ENCODE assay signal across 28 cellular contexts in genomic region chr2:217740178-217740577, GRCh38.
A peak's percentile ranks its signal among the peaks of the same experiment; 100 is the strongest.
DNase-seq lines count a peak whose midpoint lies in the region; ATAC-seq and TF ChIP-seq lines count a peak whose summit lies in the region.
"Had no signal": no experiment of that assay in that cellular context is flagged by ENCODE, and none has a peak within 500 bp of the region (broad histone marks: within the 10 kb centered on the region; RNA-seq: fewer than 3 reads in every experiment).

No MANE protein-coding gene starts in this region.

- H2BK15ac ChIP-seq in IMR-90 (ENCODE audit: low read depth, low read length), result no peak overlapping the region

- H2BK5ac ChIP-seq in IMR-90 (ENCODE audit: low read depth, low read length, poor library complexity, severe bottlenecking), result no peak overlapping the region

- TF ChIP-seq POLR2A in IMR-90 (IDR thresholded peaks at IDR 0.05; ENCODE audit: low read depth, low read length) (no peak), esophagus muscularis mucosa (IDR thresholded peaks at IDR 0.05; ENCODE audit: low read depth) (no peak)

- BruUV-seq in IMR-90 (replicated peaks; lab: Mats Ljungman, UMichigan), result no TSS peak

- H3K36me3 Mint-ChIP-seq in osteocyte (ENCODE audit: unreplicated experiment) (peaks cover 3% of the 10 kb centered on the region), CD14-positive monocyte (no peaks in the 10 kb centered on the region)
- H3K36me3 Mint-ChIP-seq: activated naive CD4-positive, alpha-beta T cell treated with anti-CD3 and anti-CD28 coated beads, Interleukin-2, amount 50 U/mL, for 24 hours had no signal

- no peak overlapping the region for H3K4ac ChIP-seq in IMR-90 (ENCODE audit: low read depth, low read length)

- H3K36me3 ChIP-seq in IMR-90 (ENCODE audit: control insufficient read depth, insufficient read depth, low read length) (no peaks in the 10 kb centered on the region), esophagus muscularis mucosa (peaks cover 0 to 26% (median 10%) of the 10 kb centered on the region in 4 donors), tibial artery (peaks cover 19 to 30% (median 19%) of the 10 kb centered on the region in 3 donors)
- H3K36me3 ChIP-seq: HAP-1, right lobe of liver had no signal

- no peak overlapping the region for H4K5ac ChIP-seq in IMR-90 (ENCODE audit: low read depth, low read length)

- peak; percentile 35; the same call in 1 of the 2 replicates for ATAC-seq in IMR-90 (ENCODE audit: low read depth)
- ATAC-seq: K562, Panc1, right lobe of liver had no signal

- no peak overlapping the region for H3K9ac ChIP-seq in IMR-90 (ENCODE audit: low read depth, low read length)

- H2AK9ac ChIP-seq in IMR-90 (replicated peaks; ENCODE audit: low read depth, low read length, poor library complexity), result no peak overlapping the region

- no peak for TF ChIP-seq RAD21 in IMR-90 (IDR thresholded peaks at IDR 0.05; ENCODE audit: low read length)

- intact Hi-C loops in IMR-90 (cut with micrococcal nuclease), result no loop called here
- intact Hi-C loops in esophagus muscularis mucosa (cut with DNase I), result no loop called here
- intact Hi-C loops in tibial artery (cut with DNase I; ENCODE audit: low total_unique reads), result no loop called here
- intact Hi-C loops in CD14-positive monocyte (cut with micrococcal nuclease), result no loop called here

- H3K14ac ChIP-seq in IMR-90 (replicated peaks; ENCODE audit: low read depth, low read length), result no peak overlapping the region

- H3K79me1 ChIP-seq in IMR-90 (ENCODE audit: low read depth in 1 of 2, low read length in 2 of 2), result no peaks in the 10 kb centered on the region

- H3K27ac Mint-ChIP-seq in osteocyte (ENCODE audit: unreplicated experiment) (no peak overlapping the region), CD14-positive monocyte (no peak overlapping the region)
- H3K27ac Mint-ChIP-seq: activated B cell treated with CpG ODN at 0.5 μM for 24 hours; activated naive CD4-positive, alpha-beta T cell treated with anti-CD3 and anti-CD28 coated beads, Interleukin-2, amount 50 U/mL, for 24 hours; activated T-helper 2 cell treated with anti-CD3 and anti-CD28 coated beads, Interferon-gamma antibody, Interleukin-2, Interleukin-4, amounts not matched to agents 10 μg/mL and 5 μg/mL and 100 μg/mL, durations not matched to agents 14 hours and 24 hours and 36 hours had no signal

- peaks cover under 1% of the 10 kb centered on the region; the same call in 1 of the 2 replicates for H3K9me3 ChIP-seq in IMR-90 (ENCODE audit: control insufficient read depth, insufficient read depth, low read length)
- H3K9me3 ChIP-seq in esophagus muscularis mucosa, result no peaks in the 10 kb centered on the region
- H3K9me3 ChIP-seq in tibial artery, result no peaks in the 10 kb centered on the region
- H3K9me3 ChIP-seq: Caco-2, HAP-1, right lobe of liver had no signal

- H3K27me3 Mint-ChIP-seq in osteocyte (ENCODE audit: unreplicated experiment) (peaks cover 2% of the 10 kb centered on the region), CD14-positive monocyte (ENCODE audit: low read depth in 3 of 3) (peaks cover 0 to 4% (median 4%) of the 10 kb centered on the region in 3 donors)
- H3K27me3 Mint-ChIP-seq: activated naive CD4-positive, alpha-beta T cell treated with anti-CD3 and anti-CD28 coated beads, Interleukin-2, amount 50 U/mL, for 24 hours had no signal

- no peak overlapping the region for H3K4me3 Mint-ChIP-seq in osteocyte (ENCODE audit: unreplicated experiment)
- H3K4me3 Mint-ChIP-seq in CD14-positive monocyte, result no peak overlapping the region
- H3K4me3 Mint-ChIP-seq: activated B cell treated with CpG ODN at 0.5 μM for 24 hours; activated naive CD4-positive, alpha-beta T cell treated with anti-CD3 and anti-CD28 coated beads, Interleukin-2, amount 50 U/mL, for 24 hours; neural crest cell had no signal

- H3K9me3 Mint-ChIP-seq in osteocyte (ENCODE audit: unreplicated experiment) (no peaks in the 10 kb centered on the region), CD14-positive monocyte (peaks cover 0 to 3% (median 0%) of the 10 kb centered on the region in 7 donors)
- H3K9me3 Mint-ChIP-seq: activated B cell treated with CpG ODN at 0.5 μM for 24 hours; activated naive CD4-positive, alpha-beta T cell treated with anti-CD3 and anti-CD28 coated beads, Interleukin-2, amount 50 U/mL, for 24 hours; activated T-helper 2 cell treated with anti-CD3 and anti-CD28 coated beads, Interferon-gamma antibody, Interleukin-2, Interleukin-4, amounts not matched to agents 10 μg/mL and 5 μg/mL and 100 μg/mL, durations not matched to agents 14 hours and 24 hours and 36 hours; neural crest cell had no signal

- H2AK5ac ChIP-seq in IMR-90 (ENCODE audit: low read depth, low read length), result no peak overlapping the region

- H4K8ac ChIP-seq in IMR-90 (ENCODE audit: low read depth in 2 of 2, low read length in 2 of 2), result no peak overlapping the region

- H3K4me1 ChIP-seq in IMR-90 (ENCODE audit: control insufficient read depth, insufficient read depth, low read length), result peaks cover 3% of the 10 kb centered on the region; the same call in 1 of the 2 replicates
- H3K4me1 ChIP-seq in esophagus muscularis mucosa, result peaks cover 17 to 79% (median 61%) of the 10 kb centered on the region in 4 donors
- H3K4me1 ChIP-seq in tibial artery, result peaks cover 0 to 82% (median 19%) of the 10 kb centered on the region in 4 donors
- H3K4me1 ChIP-seq: Caco-2, HAP-1, right lobe of liver had no signal

- H4K20me1 ChIP-seq in IMR-90 (ENCODE audit: insufficient read depth, low read length), result no peaks in the 10 kb centered on the region

- no peak overlapping the region for H2BK20ac ChIP-seq in IMR-90 (ENCODE audit: low read depth, low read length)

- TF ChIP-seq CTCF in IMR-90 (conservative IDR thresholded peaks at IDR 0.05; ENCODE audit: low read depth, low read length) (no peak), esophagus muscularis mucosa (IDR thresholded peaks at IDR 0.05) (no peak), osteocyte (IDR thresholded peaks at IDR 0.05) (no peak), tibial artery (IDR thresholded peaks at IDR 0.05) (no peak), CD14-positive monocyte (IDR thresholded peaks at IDR 0.05) (no peak)

- no peak overlapping the region for H3K23ac ChIP-seq in IMR-90 (ENCODE audit: low read depth, low read length)

- POLR2A ChIA-PET in IMR-90 (lab: Charles Lee; ENCODE audit: unreplicated experiment), result no interaction called here

- peaks cover 18% of the 10 kb centered on the region for H3K4me1 Mint-ChIP-seq in osteocyte (ENCODE audit: unreplicated experiment)
- peaks cover 18% of the 10 kb centered on the region for H3K4me1 Mint-ChIP-seq in CD14-positive monocyte

- H3K56ac ChIP-seq in IMR-90 (ENCODE audit: extremely low read depth, insufficient read depth, low read length), result no peak overlapping the region

- dilution Hi-C loops in IMR-90 (cut with HindIII; ENCODE audit: low sequenced_read_pairs, unreplicated experiment), result no loop called here

- H3K27me3 ChIP-seq in IMR-90 (ENCODE audit: control insufficient read depth, insufficient read depth, low read length), result no peaks in the 10 kb centered on the region
- H3K27me3 ChIP-seq in esophagus muscularis mucosa, result no peaks in the 10 kb centered on the region
- no peaks in the 10 kb centered on the region for H3K27me3 ChIP-seq in tibial artery
- H3K27me3 ChIP-seq: right lobe of liver had no signal

- in situ Hi-C loops in IMR-90 (cut with MboI; ENCODE audit: low sequenced_read_pairs), result no loop called here

- H3K4me3 ChIP-seq in IMR-90 (ENCODE audit: insufficient read depth, low read depth, low read length) (no peak overlapping the region), esophagus muscularis mucosa (no peak overlapping the region), tibial artery (no peak overlapping the region)
- H3K4me3 ChIP-seq: HAP-1, K562, right lobe of liver had no signal

- H3K9me1 ChIP-seq in IMR-90 (ENCODE audit: insufficient read depth, low read length), result peaks cover 4% of the 10 kb centered on the region; the same call in 1 of the 2 replicates

- no peak overlapping the region for H3K18ac ChIP-seq in IMR-90 (ENCODE audit: low read depth, low read length)

- CTCF ChIA-PET in IMR-90 (lab: Yijun Ruan, JAX), result no interaction called here

- TF ChIP-seq EP300 in esophagus muscularis mucosa (IDR thresholded peaks at IDR 0.05), result no peak

- H4K91ac ChIP-seq in IMR-90 (ENCODE audit: insufficient read depth, low read depth, low read length), result no peak overlapping the region

- H3K4me2 ChIP-seq in IMR-90 (ENCODE audit: low read depth, low read length), result no peak overlapping the region

- H2AFZ ChIP-seq in IMR-90 (replicated peaks; ENCODE audit: low read length, poor library complexity), result no peak overlapping the region

- H3K27ac ChIP-seq in IMR-90 (ENCODE audit: insufficient read depth, low read length) (no peak overlapping the region), esophagus muscularis mucosa (replicated peaks in 1 of 4) (peak overlapping the region; percentile 13 to 57 (median 50)), tibial artery (peak overlapping the region; percentile 6 to 62)
- H3K27ac ChIP-seq: right lobe of liver had no signal

- WGBS in IMR-90 (ENCODE audit: extremely low coverage in 2 of 2, insufficient read length in 1 of 2), 2 experiments, result 100% methylated on average over 1 of the region's 4 CpGs; no CpG with 5 or more reads in 1 of the 2 experiments
- WGBS in esophagus muscularis mucosa, result 68% methylated on average over 4 of the region's 4 CpGs

- no peak overlapping the region for H2BK120ac ChIP-seq in IMR-90 (ENCODE audit: low read depth, low read length)

- DNase-seq in IMR-90 (peak; percentile 45), esophagus muscularis mucosa (ENCODE audit: extremely low spot score) (peak; percentile 89), osteocyte (ENCODE audit: extremely low spot score, unreplicated experiment) (peak; percentile 21), tibial artery (no peak), CD14-positive monocyte (ENCODE audit: low spot score) (no peak), GM19240 (ENCODE audit: insufficient read length, low spot score) (no peak), NCI-H2029 treated with DMSO at 0.1 percent for 48 hours (lab: John Stamatoyannopoulos, UW) (no peak)
- DNase-seq in activated CD4-positive, CD25-positive, alpha-beta regulatory T cell (lab: John Stamatoyannopoulos, UW), result no peak
- DNase-seq: ACHN; activated B cell treated with CpG ODN at 0.5 μM for 24 hours; activated CD4-positive, alpha-beta T cell treated with anti-CD3 and anti-CD28 coated beads, Interleukin-2, amount 50 U/mL, for 4 hours; C1 segment of cervical spinal cord; Caco-2; cortex of kidney; GF-D8; NCI-H1105 treated with DMSO at 0.1 percent for 48 hours; NCI-H1930; NCI-H345; right lobe of liver; SHP77 treated with DMSO at 0.1 percent for 48 hours; stimulated activated CD4-positive, alpha-beta T cell treated with anti-CD3 and anti-CD28 coated beads, Interleukin-15, amount 100 ng/mL, for 24 hours; stimulated activated naive CD4-positive, alpha-beta T cell had no signal

TF ChIP-seq in IMR-90, 13 proteins besides CTCF, POLR2A, EP300 and RAD21 (continues in another document):
- TF ChIP-seq NFE2L2 (IDR thresholded peaks at IDR 0.05; ENCODE audit: low read depth, low read length), result no peak
- no peak for TF ChIP-seq RFX5 (IDR thresholded peaks at IDR 0.05; ENCODE audit: low read depth, low read length)

Comparison
In these comparisons a context has a peak if more than half of its experiments do, and no peak if none do; other contexts are left out.
1. DNase-seq: peak in IMR-90 (single experiment), esophagus muscularis mucosa (single experiment) and osteocyte (single experiment); none in tibial artery (0 of 2), activated CD4-positive, CD25-positive, alpha-beta regulatory T cell (0 of 4), CD14-positive monocyte (single experiment), GM19240 (single experiment) and NCI-H2029 treated with DMSO at 0.1 percent for 48 hours (single experiment).